1 cellular context compared by ENCODE assay signal in the genomic region with DNA sequence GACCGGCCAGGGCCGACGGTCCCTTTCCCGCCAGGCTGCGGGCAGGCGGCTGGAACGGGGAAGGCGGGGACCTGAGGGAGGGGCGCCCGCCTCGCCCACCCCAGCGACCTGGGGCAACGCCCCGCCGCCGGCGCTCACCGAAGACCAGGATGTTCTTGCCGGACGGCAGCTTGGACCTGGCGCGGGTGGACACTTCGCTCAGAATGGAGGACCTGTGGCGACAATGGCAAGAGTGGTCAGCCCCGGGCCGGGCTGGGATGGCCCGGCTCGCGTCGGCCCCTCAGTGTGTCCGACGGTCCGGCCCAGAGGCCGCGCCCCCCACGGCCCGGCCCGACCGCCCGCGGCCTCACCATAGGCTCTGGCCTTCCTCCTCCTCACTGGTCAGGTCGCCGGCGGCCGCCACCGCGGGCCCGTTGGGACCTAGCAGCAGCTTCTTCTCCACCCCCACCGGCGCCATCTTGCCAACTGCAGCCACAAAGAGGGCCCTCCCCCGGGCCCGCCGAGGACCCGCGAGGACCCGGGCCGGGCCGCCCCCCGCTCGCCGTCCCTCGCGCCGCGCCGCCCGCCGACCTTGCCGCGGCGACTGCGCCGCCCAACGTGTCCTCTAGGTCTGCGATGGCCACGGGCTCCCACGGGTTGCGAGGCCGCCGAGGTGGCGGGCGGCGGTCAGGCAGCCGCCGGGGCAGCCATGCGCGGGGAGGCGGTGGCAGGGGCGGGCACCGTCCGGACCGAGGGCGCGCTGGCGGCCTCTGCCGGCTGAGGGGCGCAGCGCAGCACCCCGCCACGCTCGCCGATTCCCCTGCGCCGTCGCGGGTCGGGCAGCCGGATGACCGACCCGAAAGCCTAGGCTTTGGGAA.
TF ChIP-seq lines count a peak whose summit lies in the region.

A gene (minus strand): TSS at position 475 of the 857 bp plus-strand sequence. CDS start 18 bp downstream, at position 457.

TF ChIP-seq in K562, 482 proteins besides CTCF, POLR2A, EP300 and RAD21 (continued from another document and continues in another):
- TF ChIP-seq, protein P1, sequence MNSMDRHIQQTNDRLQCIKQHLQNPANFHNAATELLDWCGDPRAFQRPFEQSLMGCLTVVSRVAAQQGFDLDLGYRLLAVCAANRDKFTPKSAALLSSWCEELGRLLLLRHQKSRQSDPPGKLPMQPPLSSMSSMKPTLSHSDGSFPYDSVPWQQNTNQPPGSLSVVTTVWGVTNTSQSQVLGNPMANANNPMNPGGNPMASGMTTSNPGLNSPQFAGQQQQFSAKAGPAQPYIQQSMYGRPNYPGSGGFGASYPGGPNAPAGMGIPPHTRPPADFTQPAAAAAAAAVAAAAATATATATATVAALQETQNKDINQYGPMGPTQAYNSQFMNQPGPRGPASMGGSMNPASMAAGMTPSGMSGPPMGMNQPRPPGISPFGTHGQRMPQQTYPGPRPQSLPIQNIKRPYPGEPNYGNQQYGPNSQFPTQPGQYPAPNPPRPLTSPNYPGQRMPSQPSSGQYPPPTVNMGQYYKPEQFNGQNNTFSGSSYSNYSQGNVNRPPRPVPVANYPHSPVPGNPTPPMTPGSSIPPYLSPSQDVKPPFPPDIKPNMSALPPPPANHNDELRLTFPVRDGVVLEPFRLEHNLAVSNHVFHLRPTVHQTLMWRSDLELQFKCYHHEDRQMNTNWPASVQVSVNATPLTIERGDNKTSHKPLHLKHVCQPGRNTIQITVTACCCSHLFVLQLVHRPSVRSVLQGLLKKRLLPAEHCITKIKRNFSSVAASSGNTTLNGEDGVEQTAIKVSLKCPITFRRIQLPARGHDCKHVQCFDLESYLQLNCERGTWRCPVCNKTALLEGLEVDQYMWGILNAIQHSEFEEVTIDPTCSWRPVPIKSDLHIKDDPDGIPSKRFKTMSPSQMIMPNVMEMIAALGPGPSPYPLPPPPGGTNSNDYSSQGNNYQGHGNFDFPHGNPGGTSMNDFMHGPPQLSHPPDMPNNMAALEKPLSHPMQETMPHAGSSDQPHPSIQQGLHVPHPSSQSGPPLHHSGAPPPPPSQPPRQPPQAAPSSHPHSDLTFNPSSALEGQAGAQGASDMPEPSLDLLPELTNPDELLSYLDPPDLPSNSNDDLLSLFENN (IDR thresholded peaks at IDR 0.05; ENCODE audit: low read depth in 2 of 2, low read length in 2 of 2): no peak
- TF ChIP-seq U2AF1 (optimal IDR thresholded peaks at IDR 0.05; ENCODE audit: low read depth, low read length): peak; percentile 34
- no peak for TF ChIP-seq TRIM24 (IDR thresholded peaks at IDR 0.05)
- TF ChIP-seq, protein P2, sequence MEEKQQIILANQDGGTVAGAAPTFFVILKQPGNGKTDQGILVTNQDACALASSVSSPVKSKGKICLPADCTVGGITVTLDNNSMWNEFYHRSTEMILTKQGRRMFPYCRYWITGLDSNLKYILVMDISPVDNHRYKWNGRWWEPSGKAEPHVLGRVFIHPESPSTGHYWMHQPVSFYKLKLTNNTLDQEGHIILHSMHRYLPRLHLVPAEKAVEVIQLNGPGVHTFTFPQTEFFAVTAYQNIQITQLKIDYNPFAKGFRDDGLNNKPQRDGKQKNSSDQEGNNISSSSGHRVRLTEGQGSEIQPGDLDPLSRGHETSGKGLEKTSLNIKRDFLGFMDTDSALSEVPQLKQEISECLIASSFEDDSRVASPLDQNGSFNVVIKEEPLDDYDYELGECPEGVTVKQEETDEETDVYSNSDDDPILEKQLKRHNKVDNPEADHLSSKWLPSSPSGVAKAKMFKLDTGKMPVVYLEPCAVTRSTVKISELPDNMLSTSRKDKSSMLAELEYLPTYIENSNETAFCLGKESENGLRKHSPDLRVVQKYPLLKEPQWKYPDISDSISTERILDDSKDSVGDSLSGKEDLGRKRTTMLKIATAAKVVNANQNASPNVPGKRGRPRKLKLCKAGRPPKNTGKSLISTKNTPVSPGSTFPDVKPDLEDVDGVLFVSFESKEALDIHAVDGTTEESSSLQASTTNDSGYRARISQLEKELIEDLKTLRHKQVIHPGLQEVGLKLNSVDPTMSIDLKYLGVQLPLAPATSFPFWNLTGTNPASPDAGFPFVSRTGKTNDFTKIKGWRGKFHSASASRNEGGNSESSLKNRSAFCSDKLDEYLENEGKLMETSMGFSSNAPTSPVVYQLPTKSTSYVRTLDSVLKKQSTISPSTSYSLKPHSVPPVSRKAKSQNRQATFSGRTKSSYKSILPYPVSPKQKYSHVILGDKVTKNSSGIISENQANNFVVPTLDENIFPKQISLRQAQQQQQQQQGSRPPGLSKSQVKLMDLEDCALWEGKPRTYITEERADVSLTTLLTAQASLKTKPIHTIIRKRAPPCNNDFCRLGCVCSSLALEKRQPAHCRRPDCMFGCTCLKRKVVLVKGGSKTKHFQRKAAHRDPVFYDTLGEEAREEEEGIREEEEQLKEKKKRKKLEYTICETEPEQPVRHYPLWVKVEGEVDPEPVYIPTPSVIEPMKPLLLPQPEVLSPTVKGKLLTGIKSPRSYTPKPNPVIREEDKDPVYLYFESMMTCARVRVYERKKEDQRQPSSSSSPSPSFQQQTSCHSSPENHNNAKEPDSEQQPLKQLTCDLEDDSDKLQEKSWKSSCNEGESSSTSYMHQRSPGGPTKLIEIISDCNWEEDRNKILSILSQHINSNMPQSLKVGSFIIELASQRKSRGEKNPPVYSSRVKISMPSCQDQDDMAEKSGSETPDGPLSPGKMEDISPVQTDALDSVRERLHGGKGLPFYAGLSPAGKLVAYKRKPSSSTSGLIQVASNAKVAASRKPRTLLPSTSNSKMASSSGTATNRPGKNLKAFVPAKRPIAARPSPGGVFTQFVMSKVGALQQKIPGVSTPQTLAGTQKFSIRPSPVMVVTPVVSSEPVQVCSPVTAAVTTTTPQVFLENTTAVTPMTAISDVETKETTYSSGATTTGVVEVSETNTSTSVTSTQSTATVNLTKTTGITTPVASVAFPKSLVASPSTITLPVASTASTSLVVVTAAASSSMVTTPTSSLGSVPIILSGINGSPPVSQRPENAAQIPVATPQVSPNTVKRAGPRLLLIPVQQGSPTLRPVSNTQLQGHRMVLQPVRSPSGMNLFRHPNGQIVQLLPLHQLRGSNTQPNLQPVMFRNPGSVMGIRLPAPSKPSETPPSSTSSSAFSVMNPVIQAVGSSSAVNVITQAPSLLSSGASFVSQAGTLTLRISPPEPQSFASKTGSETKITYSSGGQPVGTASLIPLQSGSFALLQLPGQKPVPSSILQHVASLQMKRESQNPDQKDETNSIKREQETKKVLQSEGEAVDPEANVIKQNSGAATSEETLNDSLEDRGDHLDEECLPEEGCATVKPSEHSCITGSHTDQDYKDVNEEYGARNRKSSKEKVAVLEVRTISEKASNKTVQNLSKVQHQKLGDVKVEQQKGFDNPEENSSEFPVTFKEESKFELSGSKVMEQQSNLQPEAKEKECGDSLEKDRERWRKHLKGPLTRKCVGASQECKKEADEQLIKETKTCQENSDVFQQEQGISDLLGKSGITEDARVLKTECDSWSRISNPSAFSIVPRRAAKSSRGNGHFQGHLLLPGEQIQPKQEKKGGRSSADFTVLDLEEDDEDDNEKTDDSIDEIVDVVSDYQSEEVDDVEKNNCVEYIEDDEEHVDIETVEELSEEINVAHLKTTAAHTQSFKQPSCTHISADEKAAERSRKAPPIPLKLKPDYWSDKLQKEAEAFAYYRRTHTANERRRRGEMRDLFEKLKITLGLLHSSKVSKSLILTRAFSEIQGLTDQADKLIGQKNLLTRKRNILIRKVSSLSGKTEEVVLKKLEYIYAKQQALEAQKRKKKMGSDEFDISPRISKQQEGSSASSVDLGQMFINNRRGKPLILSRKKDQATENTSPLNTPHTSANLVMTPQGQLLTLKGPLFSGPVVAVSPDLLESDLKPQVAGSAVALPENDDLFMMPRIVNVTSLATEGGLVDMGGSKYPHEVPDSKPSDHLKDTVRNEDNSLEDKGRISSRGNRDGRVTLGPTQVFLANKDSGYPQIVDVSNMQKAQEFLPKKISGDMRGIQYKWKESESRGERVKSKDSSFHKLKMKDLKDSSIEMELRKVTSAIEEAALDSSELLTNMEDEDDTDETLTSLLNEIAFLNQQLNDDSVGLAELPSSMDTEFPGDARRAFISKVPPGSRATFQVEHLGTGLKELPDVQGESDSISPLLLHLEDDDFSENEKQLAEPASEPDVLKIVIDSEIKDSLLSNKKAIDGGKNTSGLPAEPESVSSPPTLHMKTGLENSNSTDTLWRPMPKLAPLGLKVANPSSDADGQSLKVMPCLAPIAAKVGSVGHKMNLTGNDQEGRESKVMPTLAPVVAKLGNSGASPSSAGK (IDR thresholded peaks at IDR 0.05): no peak
- TF ChIP-seq NR3C1 (CRISPR knock-in tag; IDR thresholded peaks at IDR 0.05): 0 out of 2 replicates have a peak, but pooled peaks have one; percentile 45
- TF ChIP-seq TAF1 (IDR thresholded peaks at IDR 0.05; ENCODE audit: control insufficient read depth, extremely low read depth, insufficient read depth, low read length, severe bottlenecking): peak; percentile 84
- no peak for TF ChIP-seq HDGF (IDR thresholded peaks at IDR 0.05)
- TF ChIP-seq HMGN3 (IDR thresholded peaks at IDR 0.05; ENCODE audit: borderline replicate concordance, extremely low read depth, insufficient read length, low read depth, low read length): peak; percentile 71
- no peak for TF ChIP-seq SP2 (IDR thresholded peaks at IDR 0.05; ENCODE audit: extremely low read depth, low read depth, low read length, poor library complexity, severe bottlenecking)
- TF ChIP-seq, protein P3, sequence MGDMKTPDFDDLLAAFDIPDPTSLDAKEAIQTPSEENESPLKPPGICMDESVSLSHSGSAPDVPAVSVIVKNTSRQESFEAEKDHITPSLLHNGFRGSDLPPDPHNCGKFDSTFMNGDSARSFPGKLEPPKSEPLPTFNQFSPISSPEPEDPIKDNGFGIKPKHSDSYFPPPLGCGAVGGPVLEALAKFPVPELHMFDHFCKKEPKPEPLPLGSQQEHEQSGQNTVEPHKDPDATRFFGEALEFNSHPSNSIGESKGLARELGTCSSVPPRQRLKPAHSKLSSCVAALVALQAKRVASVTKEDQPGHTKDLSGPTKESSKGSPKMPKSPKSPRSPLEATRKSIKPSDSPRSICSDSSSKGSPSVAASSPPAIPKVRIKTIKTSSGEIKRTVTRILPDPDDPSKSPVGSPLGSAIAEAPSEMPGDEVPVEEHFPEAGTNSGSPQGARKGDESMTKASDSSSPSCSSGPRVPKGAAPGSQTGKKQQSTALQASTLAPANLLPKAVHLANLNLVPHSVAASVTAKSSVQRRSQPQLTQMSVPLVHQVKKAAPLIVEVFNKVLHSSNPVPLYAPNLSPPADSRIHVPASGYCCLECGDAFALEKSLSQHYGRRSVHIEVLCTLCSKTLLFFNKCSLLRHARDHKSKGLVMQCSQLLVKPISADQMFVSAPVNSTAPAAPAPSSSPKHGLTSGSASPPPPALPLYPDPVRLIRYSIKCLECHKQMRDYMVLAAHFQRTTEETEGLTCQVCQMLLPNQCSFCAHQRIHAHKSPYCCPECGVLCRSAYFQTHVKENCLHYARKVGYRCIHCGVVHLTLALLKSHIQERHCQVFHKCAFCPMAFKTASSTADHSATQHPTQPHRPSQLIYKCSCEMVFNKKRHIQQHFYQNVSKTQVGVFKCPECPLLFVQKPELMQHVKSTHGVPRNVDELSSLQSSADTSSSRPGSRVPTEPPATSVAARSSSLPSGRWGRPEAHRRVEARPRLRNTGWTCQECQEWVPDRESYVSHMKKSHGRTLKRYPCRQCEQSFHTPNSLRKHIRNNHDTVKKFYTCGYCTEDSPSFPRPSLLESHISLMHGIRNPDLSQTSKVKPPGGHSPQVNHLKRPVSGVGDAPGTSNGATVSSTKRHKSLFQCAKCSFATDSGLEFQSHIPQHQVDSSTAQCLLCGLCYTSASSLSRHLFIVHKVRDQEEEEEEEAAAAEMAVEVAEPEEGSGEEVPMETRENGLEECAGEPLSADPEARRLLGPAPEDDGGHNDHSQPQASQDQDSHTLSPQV (IDR thresholded peaks at IDR 0.05): peak; percentile 72; the same call in 1 of the 2 replicates
- no peak for TF ChIP-seq ESRRB (CRISPR knock-in tag; IDR thresholded peaks at IDR 0.05; ENCODE audit: borderline replicate concordance)
- TF ChIP-seq, protein P4, sequence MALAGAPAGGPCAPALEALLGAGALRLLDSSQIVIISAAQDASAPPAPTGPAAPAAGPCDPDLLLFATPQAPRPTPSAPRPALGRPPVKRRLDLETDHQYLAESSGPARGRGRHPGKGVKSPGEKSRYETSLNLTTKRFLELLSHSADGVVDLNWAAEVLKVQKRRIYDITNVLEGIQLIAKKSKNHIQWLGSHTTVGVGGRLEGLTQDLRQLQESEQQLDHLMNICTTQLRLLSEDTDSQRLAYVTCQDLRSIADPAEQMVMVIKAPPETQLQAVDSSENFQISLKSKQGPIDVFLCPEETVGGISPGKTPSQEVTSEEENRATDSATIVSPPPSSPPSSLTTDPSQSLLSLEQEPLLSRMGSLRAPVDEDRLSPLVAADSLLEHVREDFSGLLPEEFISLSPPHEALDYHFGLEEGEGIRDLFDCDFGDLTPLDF (CRISPR knock-in tag; IDR thresholded peaks at IDR 0.05): 0 out of 2 replicates have a peak, but pooled peaks have one; percentile 44
- 0 out of 2 replicates have a peak, but pooled peaks have one; percentile 42 for TF ChIP-seq ILF3 (IDR thresholded peaks at IDR 0.05; ENCODE audit: borderline replicate concordance)
- peak; percentile 10; the same call in 1 of the 2 replicates for TF ChIP-seq NFIC (IDR thresholded peaks at IDR 0.05)
- TF ChIP-seq, protein P5, sequence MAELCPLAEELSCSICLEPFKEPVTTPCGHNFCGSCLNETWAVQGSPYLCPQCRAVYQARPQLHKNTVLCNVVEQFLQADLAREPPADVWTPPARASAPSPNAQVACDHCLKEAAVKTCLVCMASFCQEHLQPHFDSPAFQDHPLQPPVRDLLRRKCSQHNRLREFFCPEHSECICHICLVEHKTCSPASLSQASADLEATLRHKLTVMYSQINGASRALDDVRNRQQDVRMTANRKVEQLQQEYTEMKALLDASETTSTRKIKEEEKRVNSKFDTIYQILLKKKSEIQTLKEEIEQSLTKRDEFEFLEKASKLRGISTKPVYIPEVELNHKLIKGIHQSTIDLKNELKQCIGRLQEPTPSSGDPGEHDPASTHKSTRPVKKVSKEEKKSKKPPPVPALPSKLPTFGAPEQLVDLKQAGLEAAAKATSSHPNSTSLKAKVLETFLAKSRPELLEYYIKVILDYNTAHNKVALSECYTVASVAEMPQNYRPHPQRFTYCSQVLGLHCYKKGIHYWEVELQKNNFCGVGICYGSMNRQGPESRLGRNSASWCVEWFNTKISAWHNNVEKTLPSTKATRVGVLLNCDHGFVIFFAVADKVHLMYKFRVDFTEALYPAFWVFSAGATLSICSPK (IDR thresholded peaks at IDR 0.05; ENCODE audit: borderline replicate concordance): no peak
- TF ChIP-seq SMC3 (conservative IDR thresholded peaks at IDR 0.05; ENCODE audit: insufficient read depth, low read depth, low read length): peak; percentile 37; the same call in 1 of the 2 replicates
- TF ChIP-seq, protein P6, sequence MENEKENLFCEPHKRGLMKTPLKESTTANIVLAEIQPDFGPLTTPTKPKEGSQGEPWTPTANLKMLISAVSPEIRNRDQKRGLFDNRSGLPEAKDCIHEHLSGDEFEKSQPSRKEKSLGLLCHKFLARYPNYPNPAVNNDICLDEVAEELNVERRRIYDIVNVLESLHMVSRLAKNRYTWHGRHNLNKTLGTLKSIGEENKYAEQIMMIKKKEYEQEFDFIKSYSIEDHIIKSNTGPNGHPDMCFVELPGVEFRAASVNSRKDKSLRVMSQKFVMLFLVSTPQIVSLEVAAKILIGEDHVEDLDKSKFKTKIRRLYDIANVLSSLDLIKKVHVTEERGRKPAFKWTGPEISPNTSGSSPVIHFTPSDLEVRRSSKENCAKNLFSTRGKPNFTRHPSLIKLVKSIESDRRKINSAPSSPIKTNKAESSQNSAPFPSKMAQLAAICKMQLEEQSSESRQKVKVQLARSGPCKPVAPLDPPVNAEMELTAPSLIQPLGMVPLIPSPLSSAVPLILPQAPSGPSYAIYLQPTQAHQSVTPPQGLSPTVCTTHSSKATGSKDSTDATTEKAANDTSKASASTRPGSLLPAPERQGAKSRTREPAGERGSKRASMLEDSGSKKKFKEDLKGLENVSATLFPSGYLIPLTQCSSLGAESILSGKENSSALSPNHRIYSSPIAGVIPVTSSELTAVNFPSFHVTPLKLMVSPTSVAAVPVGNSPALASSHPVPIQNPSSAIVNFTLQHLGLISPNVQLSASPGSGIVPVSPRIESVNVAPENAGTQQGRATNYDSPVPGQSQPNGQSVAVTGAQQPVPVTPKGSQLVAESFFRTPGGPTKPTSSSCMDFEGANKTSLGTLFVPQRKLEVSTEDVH (IDR thresholded peaks at IDR 0.05; ENCODE audit: low read depth, partially characterized antibody): no peak
